ENCODE assay signal across 9 cellular contexts in genomic region chr7:151570366-151570915, GRCh38. TPM values are rescaled to one million over a fixed set of nuclear protein-coding genes. Genes with fewer than 3 reads are reported as not detected.
DNase-seq lines count a peak whose midpoint lies in the region; ATAC-seq and TF ChIP-seq lines count a peak whose summit lies in the region.
"Had no signal": no experiment of that assay in that cellular context is flagged by ENCODE, and none has a peak within 500 bp of the region (broad histone marks: within the 10 kb centered on the region; RNA-seq: fewer than 3 reads in every experiment).

No MANE protein-coding gene starts in this region.

- in situ Hi-C loops in transverse colon (cut with MboI; ENCODE audit: low pct_ligation_motif_present in 1 of 4, low pct_unique_long_range_greater_than_20kb in 1 of 4, low sequenced_read_pairs in 3 of 4), result no loop called here

- TF ChIP-seq CTCF in heart right ventricle (IDR thresholded peaks at IDR 0.05) (peak in 8 of 9 donors; percentile 8 to 66 (median 54)), PC-9 (conservative IDR thresholded peaks at IDR 0.05) (peak; percentile 86), transverse colon (IDR thresholded peaks at IDR 0.05) (peak in 4 of 5 experiments; percentile 23 to 36 (median 30))

- H3K9me2 ChIP-seq in PC-9 (ENCODE audit: insufficient read depth), result no peaks in the 10 kb centered on the region

- intact Hi-C loops in heart right ventricle (cut with DNase I), result loop anchor here in 8 of 10 donors (2.0 to 10.0 kb wide), 5 partner anchors 137 to 192 kb away; no protein-coding TSS in a partner anchor
- intact Hi-C loops in right cardiac atrium (cut with DNase I), result loop anchor here in 1 of 4 donors (5.0 kb wide), 1 partner anchor 187 kb away; no protein-coding TSS in a partner anchor
- intact Hi-C loops in PC-9 (cut with micrococcal nuclease; ENCODE audit: unreplicated experiment), result loop anchor here (1.0 to 10.0 kb wide), 7 partner anchors 61 to 574 kb away; partner anchors contain the start of gene PRKAG2
- intact Hi-C loops in transverse colon (cut with DNase I; ENCODE audit: low total_unique reads), result no loop called here

- no peak overlapping the region for H3K4me3 ChIP-seq in heart right ventricle
- no peak overlapping the region for H3K4me3 ChIP-seq in right cardiac atrium (ENCODE audit: low read length)
- no peak overlapping the region for H3K4me3 ChIP-seq in PC-9
- H3K4me3 ChIP-seq in transverse colon, result no peak overlapping the region

- H3K27me3 ChIP-seq in heart right ventricle (no peaks in the 10 kb centered on the region), right cardiac atrium (ENCODE audit: control insufficient read depth, insufficient read depth) (no peaks in the 10 kb centered on the region), PC-9 (ENCODE audit: insufficient read depth, low read depth) (no peaks in the 10 kb centered on the region), transverse colon (no peaks in the 10 kb centered on the region)

- H3K4me1 ChIP-seq in heart right ventricle, result peaks cover 0 to 11% (median 9%) of the 10 kb centered on the region in 9 donors
- H3K4me1 ChIP-seq in right cardiac atrium (ENCODE audit: control insufficient read depth, insufficient read depth, low read length), result no peaks in the 10 kb centered on the region
- no peaks in the 10 kb centered on the region for H3K4me1 ChIP-seq in PC-9 (replicated peaks; ENCODE audit: insufficient read depth)
- H3K4me1 ChIP-seq in transverse colon, result no peaks in the 10 kb centered on the region

- no TSS peak for BruUV-seq in PC-9 (replicated peaks; lab: Mats Ljungman, UMichigan)

- no peak for TF ChIP-seq POLR2A in transverse colon (IDR thresholded peaks at IDR 0.05)

- H3F3A ChIP-seq in PC-9 (ENCODE audit: insufficient read depth, low read depth), result peaks cover 6% of the 10 kb centered on the region; the same call in 1 of the 2 replicates

- H3K9me3 ChIP-seq in heart right ventricle (no peaks in the 10 kb centered on the region), right cardiac atrium (ENCODE audit: control insufficient read depth, low read length) (no peaks in the 10 kb centered on the region), PC-9 (ENCODE audit: insufficient read depth, low read depth) (no peaks in the 10 kb centered on the region), transverse colon (no peaks in the 10 kb centered on the region)

- H3K79me2 ChIP-seq in PC-9 (ENCODE audit: low read depth), result no peaks in the 10 kb centered on the region

- DNase-seq in heart right ventricle, result no peak
- no peak for DNase-seq in right cardiac atrium
- no peak for DNase-seq in PC-9
- peak; percentile 79 for DNase-seq in fibroblast of peridontal ligament (ENCODE audit: extremely low read depth)
- no peak for DNase-seq in transverse colon
- no peak for DNase-seq in stimulated activated CD4-positive, alpha-beta T cell treated with anti-CD3 and anti-CD28 coated beads, Interleukin-4, amount 100 ng/mL, for 1 hour
- no peak for DNase-seq in A172 (ENCODE audit: low spot score)
- DNase-seq: activated naive CD8-positive, alpha-beta T cell treated with anti-CD3 and anti-CD28 coated beads, Interleukin-2, amount 50 U/mL, for 24 hours had no signal

- CTCF ChIA-PET in PC-9 (lab: Charles Lee), result interaction anchor here (0.6 to 1.2 kb wide), 4 partner anchors 46 to 165 kb away, joined by 3 to 4 read pairs (median 3); no protein-coding TSS in a partner anchor

- H3K27ac ChIP-seq in heart right ventricle (no peak overlapping the region), right cardiac atrium (ENCODE audit: low read length) (no peak overlapping the region), PC-9 (no peak overlapping the region), transverse colon (no peak overlapping the region)

- no peak for TF ChIP-seq EP300 in transverse colon (IDR thresholded peaks at IDR 0.05; ENCODE audit: low read depth)

- H3K36me3 ChIP-seq in heart right ventricle (peaks cover 0 to 64% (median 11%) of the 10 kb centered on the region in 9 donors), PC-9 (ENCODE audit: low read depth) (0 out of 2 replicates have a peak, but pooled peaks cover 3% of the 10 kb centered on the region), transverse colon (peaks cover 0 to 14% (median 6%) of the 10 kb centered on the region in 4 donors)

- no peak overlapping the region for H2AFZ ChIP-seq in PC-9

- ATAC-seq in heart right ventricle (no peak), right cardiac atrium (no peak), HG03342 (IDR thresholded peaks at IDR 0.05; ENCODE audit: unreplicated experiment) (no peak)
- ATAC-seq: activated naive CD8-positive, alpha-beta T cell treated with anti-CD3 and anti-CD28 coated beads, Interleukin-2, amount 50 U/mL, for 24 hours had no signal

- no peak overlapping the region for H3K4me2 ChIP-seq in PC-9

- POLR2A ChIA-PET in PC-9 (lab: Charles Lee; ENCODE audit: unreplicated experiment), result no interaction called here

- H4K20me1 ChIP-seq in PC-9 (ENCODE audit: insufficient read depth), result no peaks in the 10 kb centered on the region

RNA-seq across cellular contexts. Expression of gene RHEB, which starts 50.7 kb away (rescaled TPM):
- total RNA-seq in heart right ventricle, result 100 to 1,000 TPM in 8 of 10 donors, 10 to 100 TPM in 2; 87.0 to 166 (median 104) TPM
- polyA plus RNA-seq in heart right ventricle, result 100 to 1,000 TPM in 1 of 2 donors, 10 to 100 TPM in 1; 56.0 to 174 TPM
- total RNA-seq in right cardiac atrium, result 100 to 1,000 TPM; 115 to 217 (median 124) TPM
- 135 TPM for polyA plus RNA-seq in right cardiac atrium
- total RNA-seq in PC-9 (2021), result 201 and 202 TPM in 2 replicates
- 10 to 100 TPM; 12.7 to 70.5 (median 42.8) TPM for total RNA-seq in transverse colon
- total RNA-seq in A172 (2014; rRNA removed; shearing (Covaris generic)), result 247 and 273 TPM in 2 replicates

Comparison
In these comparisons a context has a peak if more than half of its experiments do, and no peak if none do; other contexts are left out.
1. CTCF ChIP-seq: peak in every context shown above with its lines; median percentile 86 in PC-9; 54 in heart right ventricle; 30 in transverse colon.